8 cellular contexts compared by ENCODE assay signal in the genomic region with DNA sequence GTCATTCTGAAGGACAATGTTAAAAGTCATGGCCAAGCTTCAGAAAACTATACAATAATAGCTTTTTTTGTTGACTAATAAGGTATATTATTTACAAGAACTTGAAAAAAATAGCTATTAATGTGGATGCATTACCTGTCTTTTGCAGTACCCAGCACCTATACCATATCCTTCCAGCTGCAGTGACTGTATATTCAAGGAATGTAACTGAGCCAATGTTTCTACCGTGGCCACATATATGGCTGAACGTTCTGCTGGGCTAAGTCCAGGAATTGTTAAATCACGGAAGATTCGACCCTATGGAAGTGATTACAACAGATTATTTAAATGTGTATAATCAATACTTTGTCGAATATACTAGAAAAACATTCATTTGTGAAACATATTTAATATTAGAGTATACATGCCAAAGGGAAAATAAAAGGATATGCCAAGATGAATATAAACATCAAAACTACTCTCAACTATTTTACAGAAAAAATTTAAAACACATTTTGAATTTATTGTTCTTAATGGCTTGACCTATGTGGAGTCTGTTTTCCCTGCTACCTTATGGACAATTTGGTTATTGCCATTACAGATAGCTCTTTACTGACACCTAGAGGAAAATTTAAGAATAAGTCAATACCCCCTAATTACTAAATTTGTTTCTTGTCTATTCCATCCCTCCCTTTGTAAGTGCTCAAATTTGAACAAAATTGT. TPM values are rescaled to one million over a fixed set of nuclear protein-coding genes. Genes with fewer than 3 reads are reported as not detected.
DNase-seq lines count a peak whose midpoint lies in the region; ATAC-seq and TF ChIP-seq lines count a peak whose summit lies in the region.

No MANE protein-coding gene starts in this region.

- no peaks in the 10 kb centered on the region for H3K27me3 ChIP-seq in Caco-2 (replicated peaks; ENCODE audit: control insufficient read depth, insufficient read depth, low read length)

- H3K27ac Mint-ChIP-seq in Caco-2 (ENCODE audit: unreplicated experiment) = no peak overlapping the region
- H3K27ac Mint-ChIP-seq in HFFc6 = no peak overlapping the region

- BruUV-seq in Caco-2 (replicated peaks; lab: Mats Ljungman, UMichigan) = no TSS peak

- H3K4me3 Mint-ChIP-seq in Caco-2 (ENCODE audit: unreplicated experiment) (no peak overlapping the region), HFFc6 (no peak overlapping the region)

- H3K27me3 Mint-ChIP-seq in Caco-2 (ENCODE audit: insufficient read depth, unreplicated experiment) = no peaks in the 10 kb centered on the region
- no peaks in the 10 kb centered on the region for H3K27me3 Mint-ChIP-seq in HFFc6 (ENCODE audit: insufficient read depth)

- peak; percentile 74 for ATAC-seq in left lobe of liver
- no peak for ATAC-seq in HG03432 (IDR thresholded peaks at IDR 0.05; ENCODE audit: unreplicated experiment)
- no peak for ATAC-seq in HG02981 (IDR thresholded peaks at IDR 0.05; ENCODE audit: unreplicated experiment)

- TF ChIP-seq CTCF in Caco-2 (IDR thresholded peaks at IDR 0.05; ENCODE audit: insufficient read depth in 1 of 2, low read depth in 1 of 2, low read length in 1 of 2, severe bottlenecking in 1 of 2, unreplicated experiment in 1 of 2) (peak; percentile 57 to 71), HFFc6 (IDR thresholded peaks at IDR 0.05) (peak; percentile 95), cardiac fibroblast (IDR thresholded peaks at IDR 0.05; ENCODE audit: low read depth, low read length) (peak; percentile 57)

- H3K4me3 ChIP-seq in Caco-2 (ENCODE audit: low read depth, low read length) (no peak overlapping the region), cardiac fibroblast (replicated peaks in 1 of 2; ENCODE audit: low read depth in 2 of 2, low read length in 2 of 2) (no peak overlapping the region)

- H3K4me1 Mint-ChIP-seq in Caco-2 (ENCODE audit: low read depth, unreplicated experiment) (no peaks in the 10 kb centered on the region), HFFc6 (ENCODE audit: low read depth) (peaks cover 49% of the 10 kb centered on the region)

- H3K9me3 ChIP-seq in Caco-2 = no peaks in the 10 kb centered on the region

- no peaks in the 10 kb centered on the region for H3K36me3 ChIP-seq in Caco-2 (ENCODE audit: control insufficient read depth, insufficient read depth, low read length)

- DNase-seq in Caco-2 = no peak
- peak; percentile 60 for DNase-seq in HFFc6
- peak; percentile 76 for DNase-seq in NCI-H82 (lab: John Stamatoyannopoulos, UW)
- DNase-seq in cardiac fibroblast (ENCODE audit: low read depth in 2 of 2) = peak; percentile 77 to 78
- DNase-seq in left lobe of liver (ENCODE audit: low spot score) = no peak
- DNase-seq in effector CD4-positive, alpha-beta T cell = no peak

- POLR2A ChIA-PET in Caco-2 (lab: Charles Lee) = no interaction called here

- H3K9me3 Mint-ChIP-seq in Caco-2 (ENCODE audit: unreplicated experiment) = no peaks in the 10 kb centered on the region
- no peaks in the 10 kb centered on the region for H3K9me3 Mint-ChIP-seq in HFFc6

- CTCF ChIA-PET in Caco-2 (lab: Charles Lee) = interaction anchor here (1.8 to 2.1 kb wide), 3 partner anchors 17 to 108 kb away, joined by 6 to 14 read pairs (median 8); no protein-coding TSS in a partner anchor

- intact Hi-C loops in Caco-2 (cut with micrococcal nuclease; ENCODE audit: unreplicated experiment) = loop anchor here (1.0 kb wide), 2 partner anchors 106 to 290 kb away; no protein-coding TSS in a partner anchor

- no peaks in the 10 kb centered on the region; the same call in 1 of the 2 replicates for H3K4me1 ChIP-seq in Caco-2

- peaks cover 12% of the 10 kb centered on the region for H3K36me3 Mint-ChIP-seq in Caco-2 (ENCODE audit: insufficient read depth, unreplicated experiment)
- H3K36me3 Mint-ChIP-seq in HFFc6 (ENCODE audit: low read depth) = no peaks in the 10 kb centered on the region

RNA-seq across cellular contexts. Expression of a gene that starts 17.6 kb away (rescaled TPM):
- 25.8 and 33.0 TPM in 2 replicates for total RNA-seq in Caco-2 (2022)
- 10 to 100 TPM; 13.3 to 18.5 (median 13.8) TPM for total RNA-seq in HFFc6 (2021; fragmentation: NEBNext Ultra II Directional; extraction: Animal tissue kit (Norgen Biotek cat#: 25700))
- 104 TPM for total RNA-seq in left lobe of liver

RNA-seq across cellular contexts. Expression of a gene that starts 18.1 kb away (rescaled TPM):
- total RNA-seq in Caco-2 (2022) (42.1 and 47.6 TPM in 2 replicates), left lobe of liver (28.4 TPM)
- total RNA-seq in HFFc6 (2021; fragmentation: NEBNext Ultra II Directional; extraction: Animal tissue kit (Norgen Biotek cat#: 25700)) = 10 to 100 TPM; 43.8 to 51.5 (median 48.0) TPM

RNA-seq across cellular contexts. Expression of a gene that starts 44.9 kb away (rescaled TPM):
- total RNA-seq in Caco-2 (2022) (not detected in 2 replicates), left lobe of liver (not detected)
- 1 to 10 TPM in 5 of 6 experiments, under 1 TPM in 1; 0.78 to 8.4 (median 7.1) TPM for total RNA-seq in HFFc6 (2021; fragmentation: NEBNext Ultra II Directional; extraction: Animal tissue kit (Norgen Biotek cat#: 25700))

Comparison
In these comparisons a context has a peak if more than half of its experiments do, and no peak if none do; other contexts are left out.
1. DNase-seq: peak in HFFc6 (single experiment), NCI-H82 (single experiment) and cardiac fibroblast (2 of 2); none in Caco-2 (0 of 2), left lobe of liver (single experiment) and effector CD4-positive, alpha-beta T cell (single experiment).
2. Peak in every context shown above with its lines, with median percentiles within 50 percentile points of each other: CTCF ChIP-seq.